8 cellular contexts compared by ENCODE assay signal in the genomic region with DNA sequence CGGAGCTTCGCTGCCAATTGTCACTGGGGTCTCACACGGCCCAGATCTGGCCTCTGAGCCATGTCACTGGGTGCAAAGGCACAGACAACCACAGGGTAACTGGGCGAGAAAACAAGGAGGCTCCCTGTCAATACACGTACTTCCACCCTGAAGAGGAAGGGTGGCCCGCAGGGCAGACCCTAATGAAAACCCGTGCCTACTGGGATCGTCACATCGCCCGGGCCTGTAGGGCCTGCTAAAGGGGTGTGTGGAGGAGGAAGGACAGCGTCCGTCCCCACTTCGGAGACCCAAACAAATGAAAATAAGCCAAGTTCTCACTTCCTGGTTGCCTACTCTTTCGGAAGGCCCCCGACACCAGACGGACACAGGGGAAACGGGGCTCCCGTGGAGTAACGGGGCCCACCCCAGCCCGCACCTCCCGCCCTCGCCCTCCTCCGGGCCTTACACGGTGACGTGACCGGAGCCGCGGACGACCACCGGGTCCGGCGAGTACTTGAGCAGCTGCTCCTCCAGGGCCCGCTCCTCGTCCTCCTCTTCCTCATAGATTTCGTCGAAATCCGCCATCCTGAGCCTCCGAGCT. TPM values are rescaled to one million over a fixed set of nuclear protein-coding genes. Genes with fewer than 3 reads are reported as not detected.
A peak's percentile ranks its signal among the peaks of the same experiment; 100 is the strongest.
DNase-seq lines count a peak whose midpoint lies in the region; ATAC-seq, FAIRE-seq and TF ChIP-seq lines count a peak whose summit lies in the region.

No MANE protein-coding gene starts in this region.

- peaks cover 44% of the 10 kb centered on the region for H3K4me1 Mint-ChIP-seq in astrocyte (ENCODE audit: low read depth, unreplicated experiment)

- peak overlapping the region; percentile 97 for H3K4me3 Mint-ChIP-seq in astrocyte (ENCODE audit: unreplicated experiment)

- CTCF ChIA-PET in A549 (lab: Yijun Ruan, JAX): no interaction called here

- TF ChIP-seq CTCF in A549 (IDR thresholded peaks at IDR 0.05): no peak
- TF ChIP-seq CTCF in astrocyte (IDR thresholded peaks at IDR 0.05; ENCODE audit: insufficient read depth, low read depth, low read length): no peak

- H3K27me3 ChIP-seq in astrocyte (ENCODE audit: insufficient read depth, low read length): no peaks in the 10 kb centered on the region
- no peaks in the 10 kb centered on the region for H3K27me3 ChIP-seq in skeletal muscle tissue (ENCODE audit: control insufficient read depth in 3 of 3, insufficient read depth in 3 of 3, low read length in 3 of 3)

- peaks cover 55% of the 10 kb centered on the region for H3K79me2 ChIP-seq in astrocyte (ENCODE audit: insufficient read depth, low read length)

- no peaks in the 10 kb centered on the region for H3K9me3 Mint-ChIP-seq in astrocyte (ENCODE audit: unreplicated experiment)

- WGBS in A549 (ENCODE audit: missing lambda C conversion rate): 3% methylated on average over 19 of the region's 38 CpGs

- peak overlapping the region; percentile 64 for H2AFZ ChIP-seq in astrocyte (ENCODE audit: low read depth, low read length)

- H3K4me2 ChIP-seq in A549 (peak overlapping the region; percentile 96), astrocyte (ENCODE audit: low read length) (peak overlapping the region; percentile 91)

- ATAC-seq in A549 (peak; percentile 55 to 66), GM18519 (IDR thresholded peaks at IDR 0.05; ENCODE audit: low FRiP score, unreplicated experiment) (peak; percentile 18), HG03060 (IDR thresholded peaks at IDR 0.05; ENCODE audit: low read depth, unreplicated experiment) (peak; percentile 5)

- H3K4me3 ChIP-seq in A549: peak overlapping the region; percentile 84
- H3K4me3 ChIP-seq in astrocyte (ENCODE audit: insufficient read depth, low read depth, low read length): peak overlapping the region; percentile 90
- peak overlapping the region; percentile 88 for H3K4me3 ChIP-seq in iPS-11a (ENCODE audit: low read depth, low read length)
- H3K4me3 ChIP-seq in skeletal muscle tissue (ENCODE audit: low read length in 3 of 3): peak overlapping the region; percentile 91 to 94 (median 92)

- no peak for TF ChIP-seq EP300 in A549 (IDR thresholded peaks at IDR 0.05)

- H3K27ac ChIP-seq in A549: peak overlapping the region; percentile 86 to 98
- H3K27ac ChIP-seq in astrocyte (ENCODE audit: low read depth, low read length): peak overlapping the region; percentile 93
- peak overlapping the region; percentile 94 for H3K27ac ChIP-seq in skeletal muscle tissue (ENCODE audit: low read depth, low read length)

- TF ChIP-seq POLR2A in A549 (IDR thresholded peaks at IDR 0.05; ENCODE audit: low read length): no peak

- H3K9ac ChIP-seq in astrocyte (ENCODE audit: low read length) (peak overlapping the region; percentile 99), skeletal muscle tissue (ENCODE audit: low read depth in 1 of 3, low read length in 3 of 3) (peak overlapping the region; percentile 91 to 94 (median 94))

- H3K36me3 Mint-ChIP-seq in astrocyte (ENCODE audit: low read depth, unreplicated experiment): no peaks in the 10 kb centered on the region

- H3K4me1 ChIP-seq in A549: peaks cover 29% of the 10 kb centered on the region
- peaks cover 51% of the 10 kb centered on the region for H3K4me1 ChIP-seq in astrocyte (ENCODE audit: insufficient read depth, low read length)
- peaks cover 24 to 39% (median 27%) of the 10 kb centered on the region in 3 donors for H3K4me1 ChIP-seq in skeletal muscle tissue (ENCODE audit: control insufficient read depth in 3 of 3, insufficient read depth in 3 of 3, low read length in 3 of 3)

- FAIRE-seq in A549 (lab: Jason Lieb, UNC) (no peak), astrocyte (lab: Jason Lieb, UNC) (no peak)

- peak overlapping the region; percentile 97 for H3K27ac Mint-ChIP-seq in astrocyte (ENCODE audit: unreplicated experiment)

- TF ChIP-seq RAD21 in A549 (conservative IDR thresholded peaks at IDR 0.05 in 1 of 2, IDR thresholded peaks at IDR 0.05 in 1 of 2): no peak

- no peaks in the 10 kb centered on the region for H3K27me3 Mint-ChIP-seq in astrocyte (ENCODE audit: low read depth, unreplicated experiment)

- peak; percentile 4 to 22 for DNase-seq in A549 (ENCODE audit: low read depth in 1 of 2, low spot score in 1 of 2)
- DNase-seq in SK-N-DZ (ENCODE audit: low spot score): peak; percentile 10
- no peak for DNase-seq in astrocyte (ENCODE audit: low read depth)
- DNase-seq in NCI-H1694 (lab: John Stamatoyannopoulos, UW): no peak

- peaks cover 37% of the 10 kb centered on the region for H4K20me1 ChIP-seq in astrocyte (ENCODE audit: insufficient read depth, low read length)

- no peaks in the 10 kb centered on the region for H3K9me3 ChIP-seq in A549
- H3K9me3 ChIP-seq in astrocyte (ENCODE audit: insufficient read depth, low read depth, low read length): no peaks in the 10 kb centered on the region
- no peaks in the 10 kb centered on the region for H3K9me3 ChIP-seq in skeletal muscle tissue (ENCODE audit: control insufficient read depth in 3 of 3, low read length in 3 of 3)

- H3K36me3 ChIP-seq in astrocyte (ENCODE audit: insufficient read depth, low read length) (no peaks in the 10 kb centered on the region), skeletal muscle tissue (ENCODE audit: control insufficient read depth in 3 of 3, insufficient read depth in 3 of 3, low read length in 3 of 3) (no peaks in the 10 kb centered on the region)

- POLR2A ChIA-PET in A549 (lab: Yijun Ruan, JAX): no interaction called here

TF ChIP-seq in A549, 52 proteins besides CTCF, POLR2A, EP300 and RAD21:
- TF ChIP-seq KDM5A (IDR thresholded peaks at IDR 0.05): no peak
- no peak; the same call in 1 of the 2 replicates for TF ChIP-seq PHF8 (IDR thresholded peaks at IDR 0.05; ENCODE audit: borderline replicate concordance, low read depth)
- TF ChIP-seq CHD2 (IDR thresholded peaks at IDR 0.05; ENCODE audit: low read length, partially characterized antibody): no peak
- no peak for TF ChIP-seq CBX8 (IDR thresholded peaks at IDR 0.05)
- TF ChIP-seq HDAC2 (IDR thresholded peaks at IDR 0.05): no peak
- TF ChIP-seq ZSCAN20 (CRISPR knock-in tag; IDR thresholded peaks at IDR 0.05): no peak
- no peak for TF ChIP-seq USF2 (IDR thresholded peaks at IDR 0.05)
- TF ChIP-seq CEBPB (IDR thresholded peaks at IDR 0.05): no peak
- TF ChIP-seq E2F6 (IDR thresholded peaks at IDR 0.05; ENCODE audit: borderline replicate concordance, low read depth): no peak
- TF ChIP-seq FOSB (CRISPR knock-in tag; IDR thresholded peaks at IDR 0.05): no peak
- TF ChIP-seq JUN (IDR thresholded peaks at IDR 0.05): no peak
- TF ChIP-seq NR3C1 (IDR thresholded peaks at IDR 0.05): no peak
- no peak for TF ChIP-seq ZNF302 (CRISPR knock-in tag; IDR thresholded peaks at IDR 0.05)
- TF ChIP-seq GATA3 (IDR thresholded peaks at IDR 0.05; ENCODE audit: borderline replicate concordance): no peak

RNA-seq across cellular contexts. Expression of gene CHIC2, which starts 0.6 kb away (rescaled TPM):
- polyA plus RNA-seq in A549 (2011; rRNA removed) (6.3 and 10.1 TPM in 2 replicates), A549 (2017; fragmentation: RNase III; extraction: RNeasy Plus Mini Kit Qiagen cat#74134 plus additional on column Dnase treatment) (5.9 to 6.3 TPM (median 6.2 TPM) in 3 replicates)
- 4.9 and 6.1 TPM in 2 replicates for polyA plus RNA-seq in A549 (2012; cell fraction: cytosol; rRNA removed)
- 2.8 and 3.6 TPM in 2 replicates for polyA plus RNA-seq in A549 (2012; cell fraction: nucleus; rRNA removed)
- polyA minus RNA-seq in A549 (2011; rRNA and poly(A)+ RNA removed): 3.4 and 3.8 TPM in 2 replicates
- 19.2 and 28.0 TPM in 2 replicates for polyA plus RNA-seq in SK-N-DZ (2014; cell fraction: cytosol; rRNA removed)
- polyA plus RNA-seq in SK-N-DZ (2014; cell fraction: nucleus; rRNA removed): 8.2 and 14.1 TPM in 2 replicates
- total RNA-seq in astrocyte (38.2 and 40.6 TPM in 2 replicates), skeletal muscle tissue (24.5 TPM)

RNA-seq across cellular contexts. Expression of gene GSX2, which starts 36.1 kb away (rescaled TPM):
- polyA plus RNA-seq in A549 (2011; rRNA removed): not detected in 2 replicates
- polyA plus RNA-seq in A549 (2012; cell fraction: cytosol; rRNA removed): not detected in 2 replicates
- polyA plus RNA-seq in A549 (2012; cell fraction: nucleus; rRNA removed): not detected in 2 replicates
- not detected in 3 replicates for polyA plus RNA-seq in A549 (2017; fragmentation: RNase III; extraction: RNeasy Plus Mini Kit Qiagen cat#74134 plus additional on column Dnase treatment)
- not detected in 2 replicates for polyA minus RNA-seq in A549 (2011; rRNA and poly(A)+ RNA removed)
- 0.12 TPM in 1 of 2 replicates, not detected in the other for polyA plus RNA-seq in SK-N-DZ (2014; cell fraction: cytosol; rRNA removed)
- 0.12 TPM in 1 of 2 replicates, not detected in the other for polyA plus RNA-seq in SK-N-DZ (2014; cell fraction: nucleus; rRNA removed)
- total RNA-seq in astrocyte: 1.1 and 1.7 TPM in 2 replicates
- not detected for total RNA-seq in skeletal muscle tissue

Comparison
In these comparisons a context has a peak if more than half of its experiments do, and no peak if none do; other contexts are left out.
1. ATAC-seq: peak in every context shown above with its lines; median percentile 60 in A549; 18 in GM18519; 5 in HG03060.
2. DNase-seq: peak in A549 (2 of 2) and SK-N-DZ (single experiment); none in astrocyte (single experiment) and NCI-H1694 (single experiment).
3. Peak in every context shown above with its lines, with median percentiles within 50 percentile points of each other: H3K27ac ChIP-seq and H3K4me3 ChIP-seq.